2 cellular contexts compared by ENCODE assay signal in the genomic region with DNA sequence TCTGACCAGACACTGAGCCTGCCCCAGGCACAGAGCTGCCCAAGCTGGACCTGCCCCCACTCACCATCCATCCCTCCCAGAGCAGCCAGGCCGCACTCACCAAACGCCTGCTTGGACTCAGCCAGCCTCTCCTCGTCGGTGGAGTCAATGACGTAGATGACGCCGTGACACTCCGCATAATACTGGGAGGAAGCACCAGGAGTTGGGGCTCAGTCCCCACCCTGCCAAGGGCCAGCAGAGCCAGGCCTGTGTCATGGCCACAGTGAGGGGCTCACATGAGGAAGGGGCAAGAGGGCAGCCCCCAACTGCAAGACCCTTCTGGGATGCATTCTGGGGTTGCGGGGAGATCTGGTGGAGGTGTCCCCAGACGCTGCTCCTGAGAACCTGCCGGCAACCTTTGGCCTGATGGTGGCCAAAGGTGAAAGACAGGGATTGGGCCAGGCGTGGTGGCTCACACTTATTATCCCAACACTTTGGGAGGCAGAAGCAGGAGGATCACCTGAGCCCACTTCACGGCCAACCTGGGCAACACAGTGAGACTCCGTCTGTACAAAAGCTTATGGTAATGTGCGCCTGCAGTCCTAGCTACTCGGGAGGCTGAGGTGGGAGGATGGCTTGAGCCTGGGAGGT.
TF ChIP-seq lines count a peak whose summit lies in the region.

No MANE protein-coding gene starts in this region.

TF ChIP-seq in HEK293, 187 proteins besides CTCF, POLR2A, EP300 and RAD21:
- TF ChIP-seq ZNF121 (tag by site-specific recombination; IDR thresholded peaks at IDR 0.05): 0 out of 2 replicates have a peak, but pooled peaks have one; percentile 27
- TF ChIP-seq, protein P1, sequence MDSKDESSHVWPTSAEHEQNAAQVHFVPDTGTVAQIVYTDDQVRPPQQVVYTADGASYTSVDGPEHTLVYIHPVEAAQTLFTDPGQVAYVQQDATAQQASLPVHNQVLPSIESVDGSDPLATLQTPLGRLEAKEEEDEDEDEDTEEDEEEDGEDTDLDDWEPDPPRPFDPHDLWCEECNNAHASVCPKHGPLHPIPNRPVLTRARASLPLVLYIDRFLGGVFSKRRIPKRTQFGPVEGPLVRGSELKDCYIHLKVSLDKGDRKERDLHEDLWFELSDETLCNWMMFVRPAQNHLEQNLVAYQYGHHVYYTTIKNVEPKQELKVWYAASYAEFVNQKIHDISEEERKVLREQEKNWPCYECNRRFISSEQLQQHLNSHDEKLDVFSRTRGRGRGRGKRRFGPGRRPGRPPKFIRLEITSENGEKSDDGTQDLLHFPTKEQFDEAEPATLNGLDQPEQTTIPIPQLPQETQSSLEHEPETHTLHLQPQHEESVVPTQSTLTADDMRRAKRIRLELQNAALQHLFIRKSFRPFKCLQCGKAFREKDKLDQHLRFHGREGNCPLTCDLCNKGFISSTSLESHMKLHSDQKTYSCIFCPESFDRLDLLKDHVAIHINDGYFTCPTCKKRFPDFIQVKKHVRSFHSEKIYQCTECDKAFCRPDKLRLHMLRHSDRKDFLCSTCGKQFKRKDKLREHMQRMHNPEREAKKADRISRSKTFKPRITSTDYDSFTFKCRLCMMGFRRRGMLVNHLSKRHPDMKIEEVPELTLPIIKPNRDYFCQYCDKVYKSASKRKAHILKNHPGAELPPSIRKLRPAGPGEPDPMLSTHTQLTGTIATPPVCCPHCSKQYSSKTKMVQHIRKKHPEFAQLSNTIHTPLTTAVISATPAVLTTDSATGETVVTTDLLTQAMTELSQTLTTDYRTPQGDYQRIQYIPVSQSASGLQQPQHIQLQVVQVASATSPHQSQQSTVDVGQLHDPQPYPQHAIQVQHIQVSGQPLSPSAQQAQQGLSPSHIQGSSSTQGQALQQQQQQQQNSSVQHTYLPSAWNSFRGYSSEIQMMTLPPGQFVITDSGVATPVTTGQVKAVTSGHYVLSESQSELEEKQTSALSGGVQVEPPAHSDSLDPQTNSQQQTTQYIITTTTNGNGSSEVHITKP (tag by site-specific recombination; IDR thresholded peaks at IDR 0.05): no peak

TF ChIP-seq in K562, 482 proteins besides CTCF, POLR2A, EP300 and RAD21:
- no peak for TF ChIP-seq BRD4 (IDR thresholded peaks at IDR 0.05)
- TF ChIP-seq POLR2G (IDR thresholded peaks at IDR 0.05; ENCODE audit: low read depth, low read length): peak; percentile 74
- peak; percentile 37 for TF ChIP-seq RBFOX2 (IDR thresholded peaks at IDR 0.05; ENCODE audit: low read depth, low read length)
- TF ChIP-seq C11orf30 (IDR thresholded peaks at IDR 0.05; ENCODE audit: low read depth): no peak
- no peak for TF ChIP-seq PTRF (tag; IDR thresholded peaks at IDR 0.05)
